ENCODE assay signal across 19 cellular contexts in genomic region chr15:67399925-67400324, GRCh38.
A peak's percentile ranks its signal among the peaks of the same experiment; 100 is the strongest.
DNase-seq lines count a peak whose midpoint lies in the region; ATAC-seq, FAIRE-seq and TF ChIP-seq lines count a peak whose summit lies in the region.
"Had no signal": no experiment of that assay in that cellular context is flagged by ENCODE, and none has a peak within 500 bp of the region (broad histone marks: within the 10 kb centered on the region; RNA-seq: fewer than 3 reads in every experiment).

No MANE protein-coding gene starts in this region.

- no peaks in the 10 kb centered on the region for H3K9me3 Mint-ChIP-seq in type B pancreatic cell
- H3K9me3 Mint-ChIP-seq: CD8-positive, alpha-beta T cell had no signal

- H3K36me3 Mint-ChIP-seq in type B pancreatic cell, result no peaks in the 10 kb centered on the region
- H3K36me3 Mint-ChIP-seq: CD8-positive, alpha-beta T cell had no signal

- peak overlapping the region; percentile 43 for H3K4me3 Mint-ChIP-seq in type B pancreatic cell
- H3K4me3 Mint-ChIP-seq: CD8-positive, alpha-beta T cell; IgD-negative memory B cell had no signal

- H3K27ac Mint-ChIP-seq in type B pancreatic cell, result no peak overlapping the region
- H3K27ac Mint-ChIP-seq: CD8-positive, alpha-beta T cell; IgD-negative memory B cell had no signal

- H3K4me3 ChIP-seq in body of pancreas, result no peak overlapping the region
- H3K4me3 ChIP-seq: GM23248 had no signal

- ATAC-seq in body of pancreas (peak; percentile 60), HG03520 (IDR thresholded peaks at IDR 0.05; ENCODE audit: unreplicated experiment) (no peak)
- ATAC-seq: CD8-positive, alpha-beta T cell had no signal

- no peaks in the 10 kb centered on the region for H3K4me1 ChIP-seq in body of pancreas
- H3K4me1 ChIP-seq: BE2C had no signal

- WGBS in body of pancreas, 2 donors, result 37 to 55% methylated on average over 4 of the region's 4 CpGs

- H3K27me3 Mint-ChIP-seq in type B pancreatic cell, result no peaks in the 10 kb centered on the region

- H3K27me3 ChIP-seq in body of pancreas, result no peaks in the 10 kb centered on the region
- H3K27me3 ChIP-seq: BE2C had no signal

- intact Hi-C loops in body of pancreas (cut with DNase I) (no loop called here), posterior cingulate gyrus (cut with DNase I) (no loop called here)

- H3K36me3 ChIP-seq in body of pancreas (replicated peaks in 1 of 2; ENCODE audit: insufficient read depth in 1 of 2, low read depth in 2 of 2), result no peaks in the 10 kb centered on the region
- H3K36me3 ChIP-seq: BE2C had no signal

- TF ChIP-seq POLR2A in body of pancreas (IDR thresholded peaks at IDR 0.05), result no peak

- no peak for TF ChIP-seq CTCF in body of pancreas (IDR thresholded peaks at IDR 0.05)
- no peak for TF ChIP-seq CTCF in type B pancreatic cell (conservative IDR thresholded peaks at IDR 0.05)

- no peaks in the 10 kb centered on the region for H3K9me3 ChIP-seq in body of pancreas
- H3K9me3 ChIP-seq: BE2C had no signal

- FAIRE-seq in HTR-8/SVneo (lab: Jason Lieb, UNC) (peak; percentile 40), islet of Langerhans (lab: Jason Lieb, UNC) (peak; percentile 92)
- FAIRE-seq: A204.1 had no signal

- DNase-seq in HTR-8/SVneo (ENCODE audit: insufficient read length, low spot score), result no peak
- DNase-seq in body of pancreas, result peak in 3 of 4 donors; percentile 13 to 28 (median 23)
- DNase-seq in type B pancreatic cell (ENCODE audit: extremely low spot score, unreplicated experiment), result no peak
- no peak for DNase-seq in posterior cingulate gyrus
- DNase-seq in amygdala (lab: John Stamatoyannopoulos, UW), result no peak
- DNase-seq: BE2C; CD8-positive, alpha-beta T cell; COR-L47; DMS53; GF-D8; GM23248; H7 had no signal

- peaks cover 34% of the 10 kb centered on the region for H3K4me1 Mint-ChIP-seq in type B pancreatic cell (ENCODE audit: unreplicated experiment)
- H3K4me1 Mint-ChIP-seq: IgD-negative memory B cell had no signal

- H3K27ac ChIP-seq in body of pancreas, result no peak overlapping the region
- H3K27ac ChIP-seq: C4-2B, GM23248, HL-60, KMS-11 had no signal

Comparison
In these comparisons a context has a peak if more than half of its experiments do, and no peak if none do; other contexts are left out.
1. DNase-seq: peak in body of pancreas (3 of 4); none in HTR-8/SVneo (single experiment), type B pancreatic cell (single experiment), posterior cingulate gyrus (0 of 10) and amygdala (0 of 56).